Comparison of ENCODE assay signal across 17 cellular contexts in genomic region chr11:64712430-64713030, GRCh38. TPM values are rescaled to one million over a fixed set of nuclear protein-coding genes. Genes with fewer than 3 reads are reported as not detected.
DNase-seq lines count a peak whose midpoint lies in the region; TF ChIP-seq lines count a peak whose summit lies in the region.
"Had no signal": no experiment of that assay in that cellular context is flagged by ENCODE, and none has a peak within 500 bp of the region (broad histone marks: within the 10 kb centered on the region; RNA-seq: fewer than 3 reads in every experiment).

No MANE protein-coding gene starts in this region.

- H3K27me3 ChIP-seq in H7 (ENCODE audit: control insufficient read depth, insufficient read depth, low read length), result peaks cover 55% of the 10 kb centered on the region

- H3K27ac Mint-ChIP-seq in brain (peak overlapping the region in 4 of 5 experiments; percentile 58 to 88 (median 82)), nephron progenitor cell (no peak overlapping the region)

- H3K36me3 ChIP-seq in H7 (replicated peaks; ENCODE audit: control insufficient read depth, insufficient read depth, low read length), result no peaks in the 10 kb centered on the region
- H3K36me3 ChIP-seq: colonic mucosa, prostate gland had no signal

- peak; percentile 29 for DNase-seq in activated CD4-positive, alpha-beta T cell treated with anti-CD3 and anti-CD28 coated beads for 48 hours
- no peak for DNase-seq in activated CD4-positive, alpha-beta T cell treated with anti-CD3 and anti-CD28 coated beads, Interleukin-2, amount 50 U/mL, for 4 hours
- DNase-seq in H7 (peak; percentile 76), nephron progenitor cell (no peak), NCI-H2196 treated with DMSO at 0.1 percent for 48 hours (lab: John Stamatoyannopoulos, UW; ENCODE audit: unreplicated experiment) (no peak), NCI-H774 (lab: John Stamatoyannopoulos, UW) (no peak), NOMO-1 treated with DMSO at 0.1 percent for 48 hours (lab: John Stamatoyannopoulos, UW; ENCODE audit: unreplicated experiment) (no peak)
- DNase-seq: colonic mucosa, COR-L47, NCI-H1694 treated with DMSO at 0.1 percent for 48 hours, NCI-H524 had no signal

- H3K4me3 ChIP-seq in H7 (ENCODE audit: insufficient read depth, low read depth, low read length), result peak overlapping the region; percentile 34
- H3K4me3 ChIP-seq: colonic mucosa, mucosa of descending colon had no signal

- no peak for TF ChIP-seq CTCF in brain (conservative IDR thresholded peaks at IDR 0.05)
- no peak for TF ChIP-seq CTCF in nephron progenitor cell (IDR thresholded peaks at IDR 0.05)

- peak overlapping the region in 4 of 5 experiments; percentile 64 to 72 (median 67) for H3K4me3 Mint-ChIP-seq in brain
- peak overlapping the region; percentile 65 for H3K4me3 Mint-ChIP-seq in nephron progenitor cell

- H3K4me1 Mint-ChIP-seq in brain (peaks cover 83% of the 10 kb centered on the region), nephron progenitor cell (peaks cover 68% of the 10 kb centered on the region)

- H3K27me3 Mint-ChIP-seq in brain (peaks cover 8% of the 10 kb centered on the region), nephron progenitor cell (ENCODE audit: low read depth, poor library complexity) (peaks cover 94% of the 10 kb centered on the region)

- H3K36me3 Mint-ChIP-seq in brain (no peaks in the 10 kb centered on the region), nephron progenitor cell (ENCODE audit: low read depth) (no peaks in the 10 kb centered on the region)

- peaks cover 0 to 2% (median 0%) of the 10 kb centered on the region in 5 experiments for H3K9me3 Mint-ChIP-seq in brain
- H3K9me3 Mint-ChIP-seq in nephron progenitor cell, result no peaks in the 10 kb centered on the region

RNA-seq across cellular contexts. Expression of gene NRXN2, which starts 10.5 kb away (rescaled TPM):
- 0.85 and 1.9 TPM in 2 replicates for total RNA-seq in H7 (2014; rRNA removed; shearing (Covaris generic))
- polyA plus RNA-seq in brain (ENCODE audit: insufficient read depth, low read depth, low replicate concordance), result 117 TPM
- total RNA-seq: epithelial cell of proximal tubule, glomerular endothelial cell, kidney epithelial cell had no signal

RNA-seq across cellular contexts. Expression of gene RASGRP2, which starts 31.4 kb away (rescaled TPM):
- total RNA-seq in H7 (2014; rRNA removed; shearing (Covaris generic)), result 9.2 and 12.3 TPM in 2 replicates
- 5.9 TPM for polyA plus RNA-seq in brain (ENCODE audit: insufficient read depth, low read depth, low replicate concordance)
- total RNA-seq: epithelial cell of proximal tubule had no signal

RNA-seq across cellular contexts. Expression of gene PYGM, which starts 47.2 kb away (rescaled TPM):
- total RNA-seq in H7 (2014; rRNA removed; shearing (Covaris generic)), result 2.9 and 6.4 TPM in 2 replicates
- 13.4 TPM for polyA plus RNA-seq in brain (ENCODE audit: insufficient read depth, low read depth, low replicate concordance)
- total RNA-seq: epithelial cell of proximal tubule, glomerular endothelial cell had no signal

Comparison
In these comparisons a context has a peak if more than half of its experiments do, and no peak if none do; other contexts are left out.
1. DNase-seq: peak in activated CD4-positive, alpha-beta T cell treated with anti-CD3 and anti-CD28 coated beads for 48 hours (single experiment) and H7 (single experiment); none in activated CD4-positive, alpha-beta T cell treated with anti-CD3 and anti-CD28 coated beads, Interleukin-2, amount 50 U/mL, for 4 hours (0 of 2), nephron progenitor cell (single experiment), NCI-H2196 treated with DMSO at 0.1 percent for 48 hours (single experiment), NCI-H774 (single experiment) and NOMO-1 treated with DMSO at 0.1 percent for 48 hours (single experiment).